ENCODE assay signal across 1 cellular context in genomic region chr13:112587767-112588489, GRCh38.
TF ChIP-seq lines count a peak whose summit lies in the region.

Gene TUBGCP3, minus strand, starts transcription at chr13:112588153. Its CDS starts 173 bp downstream, at chr13:112587980.

TF ChIP-seq in HEK293, 187 proteins besides CTCF, POLR2A, EP300 and RAD21 (continued from another document and continues in another):
- TF ChIP-seq ZNF146 (tag by site-specific recombination; IDR thresholded peaks at IDR 0.05) (no peak; the same call in 1 of the 2 replicates), ZBTB48 (tag by site-specific recombination; IDR thresholded peaks at IDR 0.05) (peak; percentile 87), MEIS1 (CRISPR knock-in tag; IDR thresholded peaks at IDR 0.05; ENCODE audit: borderline replicate concordance) (no peak), PRDM6 (tag by site-specific recombination; IDR thresholded peaks at IDR 0.05) (0 out of 2 replicates have a peak, but pooled peaks have one; percentile 18), ZNF473 (tag by site-specific recombination; IDR thresholded peaks at IDR 0.05) (no peak), ZNF311 (tag by site-specific recombination; IDR thresholded peaks at IDR 0.05; ENCODE audit: borderline replicate concordance) (no peak), ZNF266 (tag by site-specific recombination; IDR thresholded peaks at IDR 0.05; ENCODE audit: low read depth) (no peak), HOXC10 (CRISPR knock-in tag; IDR thresholded peaks at IDR 0.05) (0 out of 2 replicates have a peak, but pooled peaks have one; percentile 52), ZFHX2 (tag by site-specific recombination; conservative IDR thresholded peaks at IDR 0.05) (peak; percentile 64), KLF9 (tag by site-specific recombination; IDR thresholded peaks at IDR 0.05; ENCODE audit: low read depth) (peak; percentile 35; the same call in 1 of the 2 replicates), ZNF558 (tag by site-specific recombination; IDR thresholded peaks at IDR 0.05) (no peak), ZNF529 (tag by site-specific recombination; IDR thresholded peaks at IDR 0.05; ENCODE audit: insufficient replicate concordance) (peak; percentile 1), ZEB2 (tag by site-specific recombination; IDR thresholded peaks at IDR 0.05) (peak; percentile 60), KLF8 (tag by site-specific recombination; IDR thresholded peaks at IDR 0.05) (no peak), ZNF585B (tag by site-specific recombination; IDR thresholded peaks at IDR 0.05) (no peak; the same call in 1 of the 2 replicates), ZNF776 (tag by site-specific recombination; IDR thresholded peaks at IDR 0.05; ENCODE audit: borderline replicate concordance) (no peak), ZNF596 (tag by site-specific recombination; IDR thresholded peaks at IDR 0.05) (0 out of 2 replicates have a peak, but pooled peaks have one; percentile 40), ZNF280C (tag by site-specific recombination; IDR thresholded peaks at IDR 0.05) (no peak), ZNF341 (tag by site-specific recombination; IDR thresholded peaks at IDR 0.05; ENCODE audit: low read depth) (peak; percentile 45), ZNF19 (tag by site-specific recombination; IDR thresholded peaks at IDR 0.05; ENCODE audit: low read depth) (no peak), FEZF1 (tag by site-specific recombination; IDR thresholded peaks at IDR 0.05) (no peak), ZNF501 (tag by site-specific recombination; IDR thresholded peaks at IDR 0.05) (peak; percentile 74; the same call in 1 of the 2 replicates), ZNF548 (tag by site-specific recombination; IDR thresholded peaks at IDR 0.05) (no peak), GLI2 (tag by site-specific recombination; IDR thresholded peaks at IDR 0.05; ENCODE audit: borderline replicate concordance, low read depth) (no peak), ZNF549 (tag by site-specific recombination; IDR thresholded peaks at IDR 0.05) (no peak), OVOL3 (tag by site-specific recombination; IDR thresholded peaks at IDR 0.05) (0 out of 2 replicates have a peak, but pooled peaks have one; percentile 14), ZNF391 (tag by site-specific recombination; IDR thresholded peaks at IDR 0.05; ENCODE audit: borderline replicate concordance, low read depth) (no peak), HOXD13 (CRISPR knock-in tag; IDR thresholded peaks at IDR 0.05; ENCODE audit: borderline replicate concordance) (no peak), ZNF18 (tag by site-specific recombination; IDR thresholded peaks at IDR 0.05) (peak; percentile 69; the same call in 1 of the 2 replicates), INSM2 (tag by site-specific recombination; IDR thresholded peaks at IDR 0.05) (no peak), WT1 (tag by site-specific recombination; IDR thresholded peaks at IDR 0.05) (0 out of 2 replicates have a peak, but pooled peaks have one; percentile 5), SETDB1 (IDR thresholded peaks at IDR 0.05; ENCODE audit: insufficient read length, low read length) (peak; percentile 15), ZNF221 (tag by site-specific recombination; IDR thresholded peaks at IDR 0.05; ENCODE audit: borderline replicate concordance) (no peak), ZNF366 (tag by site-specific recombination; conservative IDR thresholded peaks at IDR 0.05) (no peak), ZNF274 (IDR thresholded peaks at IDR 0.05; ENCODE audit: low read length) (no peak), ZNF274 (tag by site-specific recombination; IDR thresholded peaks at IDR 0.05; ENCODE audit: borderline replicate concordance) (no peak), ZNF302 (tag by site-specific recombination; IDR thresholded peaks at IDR 0.05; ENCODE audit: low read depth) (no peak), ZNF214 (tag by site-specific recombination; IDR thresholded peaks at IDR 0.05; ENCODE audit: borderline replicate concordance) (no peak), ZNF335 (tag by site-specific recombination; conservative IDR thresholded peaks at IDR 0.05) (peak; percentile 59), ZNF223 (tag by site-specific recombination; IDR thresholded peaks at IDR 0.05) (no peak), ZBTB1 (tag by site-specific recombination; IDR thresholded peaks at IDR 0.05) (no peak), ZNF704 (tag by site-specific recombination; IDR thresholded peaks at IDR 0.05) (no peak), ZNF24 (tag by site-specific recombination; IDR thresholded peaks at IDR 0.05) (peak; percentile 16; the same call in 1 of the 2 replicates), ZNF174 (tag by site-specific recombination; IDR thresholded peaks at IDR 0.05) (no peak), ZSCAN5A (tag by site-specific recombination; IDR thresholded peaks at IDR 0.05) (peak; percentile 97), ZNF148 (tag by site-specific recombination; IDR thresholded peaks at IDR 0.05; ENCODE audit: borderline replicate concordance) (no peak), ZNF175 (tag by site-specific recombination; IDR thresholded peaks at IDR 0.05) (no peak), ZFP3 (tag by site-specific recombination; IDR thresholded peaks at IDR 0.05; ENCODE audit: low read depth) (no peak), ZBTB49 (tag by site-specific recombination; IDR thresholded peaks at IDR 0.05; ENCODE audit: low read depth) (no peak), YY1 (tag by site-specific recombination; IDR thresholded peaks at IDR 0.05) (peak; percentile 92), ZNF785 (tag by site-specific recombination; IDR thresholded peaks at IDR 0.05) (no peak; the same call in 1 of the 2 replicates), YY2 (tag by site-specific recombination; IDR thresholded peaks at IDR 0.05) (peak; percentile 65; the same call in 1 of the 2 replicates), ZNF701 (tag by site-specific recombination; IDR thresholded peaks at IDR 0.05) (no peak), ZNF664 (tag by site-specific recombination; IDR thresholded peaks at IDR 0.05) (no peak), ZNF23 (tag by site-specific recombination; IDR thresholded peaks at IDR 0.05; ENCODE audit: borderline replicate concordance) (no peak), ZNF792 (tag by site-specific recombination; IDR thresholded peaks at IDR 0.05) (no peak), ZBTB20 (tag by site-specific recombination; IDR thresholded peaks at IDR 0.05) (peak; percentile 98)
